1 cellular context compared by ENCODE assay signal in the genomic region with DNA sequence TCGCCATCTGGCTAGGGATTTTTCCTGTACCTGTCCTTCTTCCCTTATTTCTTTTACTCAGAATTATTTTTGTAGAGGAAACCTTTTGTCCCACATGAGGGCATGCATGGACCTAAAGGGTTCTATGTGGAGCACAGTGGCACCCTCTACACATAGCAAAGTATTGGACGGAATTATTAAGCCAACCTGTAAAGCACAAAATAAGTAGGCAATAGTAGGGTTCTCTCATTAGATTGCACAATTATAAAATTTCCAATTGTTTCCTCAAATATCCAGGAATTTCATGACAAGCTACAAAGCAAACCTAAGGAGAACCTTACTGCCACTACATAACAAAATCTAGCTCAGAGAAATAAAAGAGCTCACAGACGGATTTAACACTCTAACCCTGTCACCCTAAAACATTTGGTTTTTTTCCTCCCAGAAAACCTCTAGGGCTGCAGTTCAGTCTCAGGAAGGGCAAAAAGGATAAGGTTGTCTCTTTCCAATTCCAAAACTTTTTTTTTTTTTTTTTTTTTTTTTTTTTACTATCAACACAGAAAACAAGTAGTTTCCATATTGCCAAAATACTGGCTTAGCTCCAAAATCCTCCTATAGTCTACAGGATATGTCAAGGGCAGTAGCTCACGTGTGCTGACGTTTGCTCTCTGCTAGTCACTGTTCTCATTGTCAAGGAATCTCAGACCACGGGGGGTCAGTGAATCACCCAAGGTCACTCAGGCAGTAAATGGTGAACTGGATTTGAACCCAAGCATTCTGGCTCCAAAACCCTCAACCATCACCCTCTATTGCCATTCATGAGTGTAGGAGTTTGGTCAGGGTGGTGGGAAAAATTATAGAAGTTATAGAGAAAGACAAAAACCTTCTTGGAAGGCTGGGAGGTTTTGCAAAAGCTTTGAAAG.
TF ChIP-seq lines count a peak whose summit lies in the region.

No MANE protein-coding gene starts in this region.

TF ChIP-seq in HEK293, 187 proteins besides CTCF, POLR2A, EP300 and RAD21 (continued from another document):
- TF ChIP-seq, protein P1, sequence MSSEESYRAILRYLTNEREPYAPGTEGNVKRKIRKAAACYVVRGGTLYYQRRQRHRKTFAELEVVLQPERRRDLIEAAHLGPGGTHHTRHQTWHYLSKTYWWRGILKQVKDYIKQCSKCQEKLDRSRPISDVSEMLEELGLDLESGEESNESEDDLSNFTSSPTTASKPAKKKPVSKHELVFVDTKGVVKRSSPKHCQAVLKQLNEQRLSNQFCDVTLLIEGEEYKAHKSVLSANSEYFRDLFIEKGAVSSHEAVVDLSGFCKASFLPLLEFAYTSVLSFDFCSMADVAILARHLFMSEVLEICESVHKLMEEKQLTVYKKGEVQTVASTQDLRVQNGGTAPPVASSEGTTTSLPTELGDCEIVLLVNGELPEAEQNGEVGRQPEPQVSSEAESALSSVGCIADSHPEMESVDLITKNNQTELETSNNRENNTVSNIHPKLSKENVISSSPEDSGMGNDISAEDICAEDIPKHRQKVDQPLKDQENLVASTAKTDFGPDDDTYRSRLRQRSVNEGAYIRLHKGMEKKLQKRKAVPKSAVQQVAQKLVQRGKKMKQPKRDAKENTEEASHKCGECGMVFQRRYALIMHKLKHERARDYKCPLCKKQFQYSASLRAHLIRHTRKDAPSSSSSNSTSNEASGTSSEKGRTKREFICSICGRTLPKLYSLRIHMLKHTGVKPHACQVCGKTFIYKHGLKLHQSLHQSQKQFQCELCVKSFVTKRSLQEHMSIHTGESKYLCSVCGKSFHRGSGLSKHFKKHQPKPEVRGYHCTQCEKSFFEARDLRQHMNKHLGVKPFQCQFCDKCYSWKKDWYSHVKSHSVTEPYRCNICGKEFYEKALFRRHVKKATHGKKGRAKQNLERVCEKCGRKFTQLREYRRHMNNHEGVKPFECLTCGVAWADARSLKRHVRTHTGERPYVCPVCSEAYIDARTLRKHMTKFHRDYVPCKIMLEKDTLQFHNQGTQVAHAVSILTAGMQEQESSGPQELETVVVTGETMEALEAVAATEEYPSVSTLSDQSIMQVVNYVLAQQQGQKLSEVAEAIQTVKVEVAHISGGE (tag by site-specific recombination; conservative IDR thresholded peaks at IDR 0.05; ENCODE audit: low read depth) = no peak
- TF ChIP-seq ZNF132 (tag by site-specific recombination; IDR thresholded peaks at IDR 0.05; ENCODE audit: borderline replicate concordance) = no peak
- TF ChIP-seq WT1 (tag by site-specific recombination; IDR thresholded peaks at IDR 0.05) = no peak
- TF ChIP-seq, protein P2, sequence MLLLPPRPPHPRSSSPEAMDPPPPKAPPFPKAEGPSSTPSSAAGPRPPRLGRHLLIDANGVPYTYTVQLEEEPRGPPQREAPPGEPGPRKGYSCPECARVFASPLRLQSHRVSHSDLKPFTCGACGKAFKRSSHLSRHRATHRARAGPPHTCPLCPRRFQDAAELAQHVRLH (tag by site-specific recombination; IDR thresholded peaks at IDR 0.05) = no peak
- no peak for TF ChIP-seq ZBTB1 (tag by site-specific recombination; IDR thresholded peaks at IDR 0.05)
- no peak for TF ChIP-seq ZNF274 (IDR thresholded peaks at IDR 0.05; ENCODE audit: low read length)
- no peak for TF ChIP-seq ZNF274 (tag by site-specific recombination; IDR thresholded peaks at IDR 0.05; ENCODE audit: borderline replicate concordance)
- no peak for TF ChIP-seq KLF1 (tag by site-specific recombination; IDR thresholded peaks at IDR 0.05)
- TF ChIP-seq YY1 (tag by site-specific recombination; IDR thresholded peaks at IDR 0.05) = no peak
- TF ChIP-seq OVOL3 (tag by site-specific recombination; IDR thresholded peaks at IDR 0.05) = no peak
- TF ChIP-seq ZNF302 (tag by site-specific recombination; IDR thresholded peaks at IDR 0.05; ENCODE audit: low read depth) = no peak
- peak; percentile 82 for TF ChIP-seq ZNF600 (tag by site-specific recombination; IDR thresholded peaks at IDR 0.05)
- no peak for TF ChIP-seq ZNF133 (tag by site-specific recombination; IDR thresholded peaks at IDR 0.05)
